In the genomic region with DNA sequence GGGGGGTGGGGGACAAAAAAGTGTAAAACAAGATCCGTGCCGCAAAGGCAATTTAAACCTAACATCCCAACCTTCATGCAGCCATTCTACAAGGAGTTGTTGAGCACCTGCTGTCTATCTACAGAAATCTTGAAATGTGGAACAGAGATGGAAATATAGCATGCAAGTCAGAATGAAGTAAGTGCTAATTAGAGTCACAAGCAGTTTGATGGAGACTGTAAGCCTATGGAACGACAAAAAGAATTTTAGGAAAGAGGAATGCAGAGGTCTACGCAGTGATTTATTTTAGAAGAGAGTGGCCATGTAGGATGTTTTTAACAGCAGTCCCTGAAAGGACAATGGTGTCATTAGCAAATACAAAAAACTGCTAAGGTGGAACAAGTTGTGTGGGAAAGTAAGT, we compare ENCODE assay signal across 8 cellular contexts. TPM values are rescaled to one million over a fixed set of nuclear protein-coding genes. Genes with fewer than 3 reads are reported as not detected.
DNase-seq lines count a peak whose midpoint lies in the region; ATAC-seq and TF ChIP-seq lines count a peak whose summit lies in the region.

No MANE protein-coding gene starts in this region.

- H3K27ac Mint-ChIP-seq in WTC11 = peak overlapping the region; percentile 96
- peak overlapping the region; percentile 76 for H3K27ac Mint-ChIP-seq in stimulated activated memory B cell treated with anti-CD40 and anti-IgM and Interleukin-4, amounts not matched to agents 10 μg/mL and 1 μg/mL and 100 μg/mL, for 72 hours

- POLR2A ChIA-PET in WTC11 (lab: Charles Lee) = interaction anchor here (0.6 to 1.8 kb wide), 7 partner anchors 9 to 380 kb away, joined by 3 to 9 read pairs (median 4); a partner anchor contains a TSS

- H3K4me3 Mint-ChIP-seq in WTC11 = peak overlapping the region; percentile 64
- H3K4me3 Mint-ChIP-seq in stimulated activated memory B cell treated with anti-CD40 and anti-IgM and Interleukin-4, amounts not matched to agents 10 μg/mL and 1 μg/mL and 100 μg/mL, for 72 hours = peak overlapping the region; percentile 90

- TF ChIP-seq CTCF in WTC11 (IDR thresholded peaks at IDR 0.05) = no peak

- no peaks in the 10 kb centered on the region for H3K36me3 Mint-ChIP-seq in WTC11
- no peaks in the 10 kb centered on the region for H3K36me3 Mint-ChIP-seq in stimulated activated memory B cell treated with anti-CD40 and anti-IgM and Interleukin-4, amounts not matched to agents 10 μg/mL and 1 μg/mL and 100 μg/mL, for 72 hours

- DNase-seq in NCI-H1092 treated with DMSO at 0.1 percent for 48 hours (lab: John Stamatoyannopoulos, UW) (peak; percentile 25), NCI-H1092 (lab: John Stamatoyannopoulos, UW) (no peak), WTC11 (ENCODE audit: low spot score) (no peak), DMS114 treated with DMSO at 0.1 percent for 48 hours (lab: John Stamatoyannopoulos, UW; ENCODE audit: unreplicated experiment) (no peak), NCI-H2029 treated with DMSO at 0.1 percent for 48 hours (lab: John Stamatoyannopoulos, UW) (no peak)
- DNase-seq in stimulated activated CD4-positive, alpha-beta T cell treated with anti-CD3 and anti-CD28 coated beads, Interleukin-15, amount 100 ng/mL, for 24 hours = no peak

- no peaks in the 10 kb centered on the region for H3K27me3 Mint-ChIP-seq in WTC11 (ENCODE audit: low read depth)
- H3K27me3 Mint-ChIP-seq in stimulated activated memory B cell treated with anti-CD40 and anti-IgM and Interleukin-4, amounts not matched to agents 10 μg/mL and 1 μg/mL and 100 μg/mL, for 72 hours = peaks cover 30% of the 10 kb centered on the region

- H3K4me1 Mint-ChIP-seq in WTC11 = peaks cover 30% of the 10 kb centered on the region
- peaks cover 7% of the 10 kb centered on the region for H3K4me1 Mint-ChIP-seq in stimulated activated memory B cell treated with anti-CD40 and anti-IgM and Interleukin-4, amounts not matched to agents 10 μg/mL and 1 μg/mL and 100 μg/mL, for 72 hours

- H3K4me3 ChIP-seq in iPS-11a (ENCODE audit: low read depth, low read length) = peak overlapping the region; percentile 36

- ATAC-seq in WTC11 = no peak
- ATAC-seq in stimulated activated memory B cell treated with anti-CD40 and anti-IgM and Interleukin-4, amounts not matched to agents 10 μg/mL and 1 μg/mL and 100 μg/mL, for 72 hours = no peak

- no peaks in the 10 kb centered on the region for H3K9me3 Mint-ChIP-seq in WTC11
- H3K9me3 Mint-ChIP-seq in stimulated activated memory B cell treated with anti-CD40 and anti-IgM and Interleukin-4, amounts not matched to agents 10 μg/mL and 1 μg/mL and 100 μg/mL, for 72 hours = no peaks in the 10 kb centered on the region

- CTCF ChIA-PET in WTC11 (lab: Charles Lee) = interaction anchor here (0.7 to 2.0 kb wide), 8 partner anchors 75 to 650 kb away, joined by 3 to 10 read pairs (median 3); no protein-coding TSS in a partner anchor

TF ChIP-seq in WTC11, 78 proteins besides CTCF, POLR2A, EP300 and RAD21:
- no peak for TF ChIP-seq SOX15 (CRISPR knock-in tag; IDR thresholded peaks at IDR 0.05)
- no peak for TF ChIP-seq GRHL2 (CRISPR knock-in tag; IDR thresholded peaks at IDR 0.05; ENCODE audit: insufficient replicate concordance, severe bottlenecking)
- TF ChIP-seq, protein P1, sequence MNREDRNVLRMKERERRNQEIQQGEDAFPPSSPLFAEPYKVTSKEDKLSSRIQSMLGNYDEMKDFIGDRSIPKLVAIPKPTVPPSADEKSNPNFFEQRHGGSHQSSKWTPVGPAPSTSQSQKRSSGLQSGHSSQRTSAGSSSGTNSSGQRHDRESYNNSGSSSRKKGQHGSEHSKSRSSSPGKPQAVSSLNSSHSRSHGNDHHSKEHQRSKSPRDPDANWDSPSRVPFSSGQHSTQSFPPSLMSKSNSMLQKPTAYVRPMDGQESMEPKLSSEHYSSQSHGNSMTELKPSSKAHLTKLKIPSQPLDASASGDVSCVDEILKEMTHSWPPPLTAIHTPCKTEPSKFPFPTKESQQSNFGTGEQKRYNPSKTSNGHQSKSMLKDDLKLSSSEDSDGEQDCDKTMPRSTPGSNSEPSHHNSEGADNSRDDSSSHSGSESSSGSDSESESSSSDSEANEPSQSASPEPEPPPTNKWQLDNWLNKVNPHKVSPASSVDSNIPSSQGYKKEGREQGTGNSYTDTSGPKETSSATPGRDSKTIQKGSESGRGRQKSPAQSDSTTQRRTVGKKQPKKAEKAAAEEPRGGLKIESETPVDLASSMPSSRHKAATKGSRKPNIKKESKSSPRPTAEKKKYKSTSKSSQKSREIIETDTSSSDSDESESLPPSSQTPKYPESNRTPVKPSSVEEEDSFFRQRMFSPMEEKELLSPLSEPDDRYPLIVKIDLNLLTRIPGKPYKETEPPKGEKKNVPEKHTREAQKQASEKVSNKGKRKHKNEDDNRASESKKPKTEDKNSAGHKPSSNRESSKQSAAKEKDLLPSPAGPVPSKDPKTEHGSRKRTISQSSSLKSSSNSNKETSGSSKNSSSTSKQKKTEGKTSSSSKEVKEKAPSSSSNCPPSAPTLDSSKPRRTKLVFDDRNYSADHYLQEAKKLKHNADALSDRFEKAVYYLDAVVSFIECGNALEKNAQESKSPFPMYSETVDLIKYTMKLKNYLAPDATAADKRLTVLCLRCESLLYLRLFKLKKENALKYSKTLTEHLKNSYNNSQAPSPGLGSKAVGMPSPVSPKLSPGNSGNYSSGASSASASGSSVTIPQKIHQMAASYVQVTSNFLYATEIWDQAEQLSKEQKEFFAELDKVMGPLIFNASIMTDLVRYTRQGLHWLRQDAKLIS (CRISPR knock-in tag; IDR thresholded peaks at IDR 0.05; ENCODE audit: borderline replicate concordance) = no peak
- TF ChIP-seq, protein P2, sequence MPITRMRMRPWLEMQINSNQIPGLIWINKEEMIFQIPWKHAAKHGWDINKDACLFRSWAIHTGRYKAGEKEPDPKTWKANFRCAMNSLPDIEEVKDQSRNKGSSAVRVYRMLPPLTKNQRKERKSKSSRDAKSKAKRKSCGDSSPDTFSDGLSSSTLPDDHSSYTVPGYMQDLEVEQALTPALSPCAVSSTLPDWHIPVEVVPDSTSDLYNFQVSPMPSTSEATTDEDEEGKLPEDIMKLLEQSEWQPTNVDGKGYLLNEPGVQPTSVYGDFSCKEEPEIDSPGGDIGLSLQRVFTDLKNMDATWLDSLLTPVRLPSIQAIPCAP (CRISPR knock-in tag; IDR thresholded peaks at IDR 0.05) = no peak
- no peak for TF ChIP-seq JUN (CRISPR knock-in tag; IDR thresholded peaks at IDR 0.05)
- TF ChIP-seq, protein P3, sequence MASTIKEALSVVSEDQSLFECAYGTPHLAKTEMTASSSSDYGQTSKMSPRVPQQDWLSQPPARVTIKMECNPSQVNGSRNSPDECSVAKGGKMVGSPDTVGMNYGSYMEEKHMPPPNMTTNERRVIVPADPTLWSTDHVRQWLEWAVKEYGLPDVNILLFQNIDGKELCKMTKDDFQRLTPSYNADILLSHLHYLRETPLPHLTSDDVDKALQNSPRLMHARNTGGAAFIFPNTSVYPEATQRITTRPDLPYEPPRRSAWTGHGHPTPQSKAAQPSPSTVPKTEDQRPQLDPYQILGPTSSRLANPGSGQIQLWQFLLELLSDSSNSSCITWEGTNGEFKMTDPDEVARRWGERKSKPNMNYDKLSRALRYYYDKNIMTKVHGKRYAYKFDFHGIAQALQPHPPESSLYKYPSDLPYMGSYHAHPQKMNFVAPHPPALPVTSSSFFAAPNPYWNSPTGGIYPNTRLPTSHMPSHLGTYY (CRISPR knock-in tag; IDR thresholded peaks at IDR 0.05) = no peak

RNA-seq across cellular contexts. Expression of a gene that starts 0.8 kb away (rescaled TPM):
- total RNA-seq in WTC11 (2021) = 44.5 to 47.9 TPM (median 46.5 TPM) in 3 replicates
